17 cellular contexts compared by ENCODE assay signal in the genomic region with DNA sequence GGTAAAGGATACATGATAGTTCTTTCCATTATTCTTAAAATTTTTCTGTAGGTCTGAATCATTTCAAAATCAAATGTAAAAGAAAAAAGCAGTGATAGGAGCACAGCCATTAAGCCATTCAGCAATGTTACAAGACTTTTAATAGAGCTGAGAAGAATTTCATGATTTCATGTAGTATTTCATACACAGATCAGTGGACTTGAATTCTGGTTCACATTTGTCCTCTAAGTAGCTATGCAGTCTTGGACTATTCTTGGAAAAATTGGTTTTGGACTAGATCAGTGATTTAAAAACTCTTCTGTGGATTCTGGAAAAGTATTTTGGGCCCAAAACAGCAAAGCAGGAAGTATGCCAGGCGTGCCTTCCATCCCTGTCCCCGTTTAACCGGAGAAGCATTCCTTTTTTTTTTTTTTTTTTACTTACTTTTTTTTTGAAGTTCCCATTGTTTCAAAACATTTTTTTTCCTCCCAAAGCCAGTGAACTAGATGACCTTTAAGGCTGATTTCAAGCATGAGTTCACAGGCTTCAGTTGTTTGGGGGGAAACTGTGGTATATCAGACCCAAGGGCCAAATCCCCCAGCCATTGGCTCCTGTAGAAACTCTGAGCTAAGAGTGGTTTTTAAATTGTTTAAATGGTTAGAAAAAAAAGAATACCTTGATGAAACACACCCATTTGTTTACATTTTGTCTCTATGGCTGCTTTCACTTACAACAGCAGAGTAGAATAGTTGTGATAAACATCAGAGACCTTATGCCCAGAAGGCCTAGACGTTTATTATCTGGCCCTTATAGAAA. TPM values are rescaled to one million over a fixed set of nuclear protein-coding genes. Genes with fewer than 3 reads are reported as not detected.
A peak's percentile ranks its signal among the peaks of the same experiment; 100 is the strongest.
DNase-seq lines count a peak whose midpoint lies in the region; TF ChIP-seq lines count a peak whose summit lies in the region.
"Had no signal": no experiment of that assay in that cellular context is flagged by ENCODE, and none has a peak within 500 bp of the region (broad histone marks: within the 10 kb centered on the region; RNA-seq: fewer than 3 reads in every experiment).

No MANE protein-coding gene starts in this region.

- no peak overlapping the region for H3K23ac ChIP-seq in H9 (ENCODE audit: insufficient read length, low read depth, low read length)

- H3F3A ChIP-seq in OCI-LY1 (ENCODE audit: insufficient read depth, low read length) = no peaks in the 10 kb centered on the region

- no peaks in the 10 kb centered on the region for H3K36me3 ChIP-seq in OCI-LY1 (ENCODE audit: insufficient read depth, low read length)
- H3K36me3 ChIP-seq in esophagus squamous epithelium = no peaks in the 10 kb centered on the region
- H3K36me3 ChIP-seq in spleen = no peaks in the 10 kb centered on the region

- H3K27me3 ChIP-seq in OCI-LY1 (ENCODE audit: insufficient read depth, low read length) (no peaks in the 10 kb centered on the region), esophagus squamous epithelium (no peaks in the 10 kb centered on the region), spleen (replicated peaks in 1 of 7) (no peaks in the 10 kb centered on the region), H9 (ENCODE audit: insufficient read depth, low read length) (no peaks in the 10 kb centered on the region)
- H3K27me3 ChIP-seq: dorsolateral prefrontal cortex had no signal

- no peak overlapping the region for H3K4ac ChIP-seq in H9 (ENCODE audit: low read depth, low read length)

- H3K79me1 ChIP-seq in H9 (ENCODE audit: insufficient read depth, low read depth, low read length, poor library complexity, severe bottlenecking) = no peaks in the 10 kb centered on the region

- H3K27ac ChIP-seq in OCI-LY1 (ENCODE audit: low read depth, low read length, poor library complexity, severe bottlenecking) = peak overlapping the region; percentile 28
- H3K27ac ChIP-seq in esophagus squamous epithelium = peak overlapping the region; percentile 68 to 83 (median 81)
- peak overlapping the region in 6 of 8 donors; percentile 46 to 74 (median 66) for H3K27ac ChIP-seq in spleen
- no peak overlapping the region for H3K27ac ChIP-seq in H9 (ENCODE audit: insufficient read length, low read depth, low read length)

- H3T11ph ChIP-seq in H9 (ENCODE audit: low read length) = no peak overlapping the region

- H2BK5ac ChIP-seq in H9 (ENCODE audit: insufficient read length, low read length) = no peak overlapping the region

- TF ChIP-seq CTCF in OCI-LY1 (IDR thresholded peaks at IDR 0.05; ENCODE audit: low read length) = no peak
- no peak for TF ChIP-seq CTCF in esophagus squamous epithelium (IDR thresholded peaks at IDR 0.05)
- TF ChIP-seq CTCF in spleen (IDR thresholded peaks at IDR 0.05 in 8 of 11, conservative IDR thresholded peaks at IDR 0.05 in 3 of 11) = no peak
- TF ChIP-seq CTCF in osteocyte (IDR thresholded peaks at IDR 0.05) = no peak
- TF ChIP-seq CTCF in H9 (conservative IDR thresholded peaks at IDR 0.05) = no peak

- H3K4me1 ChIP-seq in OCI-LY1 (ENCODE audit: insufficient read depth, low read length, severe bottlenecking) (peaks cover 33% of the 10 kb centered on the region), esophagus squamous epithelium (peaks cover 0 to 87% (median 43%) of the 10 kb centered on the region in 3 donors), spleen (peaks cover 13 to 51% (median 33%) of the 10 kb centered on the region in 6 donors), H9 (ENCODE audit: insufficient read depth, low read length) (peaks cover 3% of the 10 kb centered on the region; the same call in 1 of the 2 replicates)

- no peaks in the 10 kb centered on the region for H3K9me3 ChIP-seq in OCI-LY1 (ENCODE audit: low read length)
- H3K9me3 ChIP-seq in esophagus squamous epithelium = no peaks in the 10 kb centered on the region
- no peaks in the 10 kb centered on the region for H3K9me3 ChIP-seq in spleen
- no peaks in the 10 kb centered on the region for H3K9me3 ChIP-seq in H9 (ENCODE audit: control insufficient read depth, low read depth, low read length)

- no peak overlapping the region for H2BK120ac ChIP-seq in H9 (ENCODE audit: low read depth, low read length, poor library complexity, severe bottlenecking)

- H4K5ac ChIP-seq in H9 (ENCODE audit: insufficient read length, low read depth, low read length) = no peak overlapping the region

- H3K9me3 Mint-ChIP-seq in osteocyte (ENCODE audit: unreplicated experiment) (no peaks in the 10 kb centered on the region), H9 (no peaks in the 10 kb centered on the region)
- H3K9me3 Mint-ChIP-seq: activated CD4-positive, alpha-beta T cell treated with anti-CD3 and anti-CD28 coated beads, Interleukin-2, amount 10 ng/mL, durations not matched to agents 7 days and 5 days had no signal

- no peak overlapping the region for H3K27ac Mint-ChIP-seq in osteocyte (ENCODE audit: unreplicated experiment)
- peak overlapping the region in 1 of 3 experiments; percentile 4; a peak in 1 of 7 replicates for H3K27ac Mint-ChIP-seq in H9
- H3K27ac Mint-ChIP-seq: activated CD4-positive, alpha-beta T cell treated with anti-CD3 and anti-CD28 coated beads, Interleukin-2, amount 10 ng/mL, durations not matched to agents 7 days and 5 days had no signal

- 32 to 47% methylated on average over 4 of the region's 4 CpGs for WGBS in esophagus squamous epithelium, 2 donors
- 35 to 69% (median 44%) methylated on average over 4 of the region's 4 CpGs for WGBS in spleen, 5 donors
- no CpG with 5 or more reads among the region's 4 CpGs for WGBS in H9 (ENCODE audit: extremely low coverage, insufficient read length, low lambda C conversion rate)

- H3K27me3 Mint-ChIP-seq in osteocyte (ENCODE audit: unreplicated experiment) (no peaks in the 10 kb centered on the region), H9 (ENCODE audit: low read depth) (no peaks in the 10 kb centered on the region)

- no peak overlapping the region for H3K56ac ChIP-seq in H9 (ENCODE audit: insufficient read length, low read depth, low read length)

- H3K14ac ChIP-seq in H9 (ENCODE audit: insufficient read depth, low read length) = no peak overlapping the region

- H4K91ac ChIP-seq in H9 (ENCODE audit: insufficient read length, low read depth, low read length) = no peak overlapping the region

- no peak overlapping the region for H2BK20ac ChIP-seq in H9 (ENCODE audit: low read depth, low read length, poor library complexity, severe bottlenecking)

- no peaks in the 10 kb centered on the region for H3K36me3 Mint-ChIP-seq in osteocyte (ENCODE audit: unreplicated experiment)
- H3K36me3 Mint-ChIP-seq in H9 (ENCODE audit: insufficient read depth in 1 of 3, low read depth in 3 of 3) = peaks cover 0 to 7% (median 0%) of the 10 kb centered on the region in 3 experiments; a peak in 3 of 7 replicates

- H2BK15ac ChIP-seq in H9 (ENCODE audit: low read depth, low read length) = no peak overlapping the region

- H4K20me1 ChIP-seq in OCI-LY1 (ENCODE audit: insufficient read depth, low read length) (no peaks in the 10 kb centered on the region), H9 (ENCODE audit: control insufficient read depth, insufficient read depth, insufficient read length) (no peaks in the 10 kb centered on the region)

- H2AK5ac ChIP-seq in H9 (ENCODE audit: insufficient read length, low read length) = no peak overlapping the region

- H2BK12ac ChIP-seq in H9 (ENCODE audit: insufficient read length, low read depth, low read length) = no peak overlapping the region

- no peak for TF ChIP-seq POLR2A in esophagus squamous epithelium (IDR thresholded peaks at IDR 0.05)
- no peak for TF ChIP-seq POLR2A in spleen (IDR thresholded peaks at IDR 0.05)

- H3K4me3 ChIP-seq in OCI-LY1 (ENCODE audit: low read depth, low read length, poor library complexity, severe bottlenecking) = no peak overlapping the region
- no peak overlapping the region for H3K4me3 ChIP-seq in esophagus squamous epithelium
- no peak overlapping the region for H3K4me3 ChIP-seq in spleen
- H3K4me3 ChIP-seq: dorsolateral prefrontal cortex, lung had no signal

- no peak overlapping the region for H3K18ac ChIP-seq in H9 (ENCODE audit: insufficient read length, low read depth, low read length)

- H2AFZ ChIP-seq in OCI-LY1 (ENCODE audit: low read length) = no peak overlapping the region
- H2AFZ ChIP-seq in H9 (ENCODE audit: low read length) = no peak overlapping the region

- no peak overlapping the region for H3K4me3 Mint-ChIP-seq in osteocyte (ENCODE audit: unreplicated experiment)
- H3K4me3 Mint-ChIP-seq in H9 = no peak overlapping the region
- H3K4me3 Mint-ChIP-seq: activated CD4-positive, alpha-beta T cell treated with anti-CD3 and anti-CD28 coated beads, Interleukin-2, amount 10 ng/mL, durations not matched to agents 7 days and 5 days had no signal

- no peak overlapping the region for H3K9ac ChIP-seq in OCI-LY1 (ENCODE audit: low read length)
- H3K9ac ChIP-seq in H9 (ENCODE audit: extremely low read depth, insufficient read length, low read length) = no peak overlapping the region

- peaks cover 36% of the 10 kb centered on the region for H3K4me1 Mint-ChIP-seq in osteocyte (ENCODE audit: unreplicated experiment)
- H3K4me1 Mint-ChIP-seq in H9 = peaks cover 38 to 44% of the 10 kb centered on the region in 2 experiments

- H3K79me2 ChIP-seq in OCI-LY1 (ENCODE audit: insufficient read depth, low read length) (no peaks in the 10 kb centered on the region), H9 (ENCODE audit: insufficient read depth, low read length) (no peaks in the 10 kb centered on the region)

- H3K9me2 ChIP-seq in OCI-LY1 (ENCODE audit: low read depth, low read length) = no peaks in the 10 kb centered on the region

- H4K8ac ChIP-seq in H9 (replicated peaks; ENCODE audit: insufficient read length, low read depth, low read length) = no peak overlapping the region

- H3K23me2 ChIP-seq in H9 (ENCODE audit: insufficient read length, low read depth, low read length, poor library complexity, severe bottlenecking) = no peaks in the 10 kb centered on the region

- intact Hi-C loops in esophagus squamous epithelium (cut with DNase I) = no loop called here
- intact Hi-C loops in spleen (cut with DNase I; ENCODE audit: low total_unique reads) = no loop called here

- no peak overlapping the region for H3K4me2 ChIP-seq in OCI-LY1 (ENCODE audit: low read length)
- H3K4me2 ChIP-seq in H9 (ENCODE audit: insufficient read depth, insufficient read length, low read length) = no peak overlapping the region

- peak; percentile 9 for DNase-seq in EH (ENCODE audit: low read depth)
- DNase-seq in esophagus squamous epithelium (lab: John Stamatoyannopoulos, UW) = no peak
- no peak for DNase-seq in spleen
- no peak for DNase-seq in osteocyte (ENCODE audit: extremely low spot score, unreplicated experiment)
- no peak for DNase-seq in H9
- no peak for DNase-seq in NCI-H82 (lab: John Stamatoyannopoulos, UW)
- no peak for DNase-seq in stimulated activated CD4-positive, alpha-beta T cell treated with anti-CD3 and anti-CD28 coated beads, Interleukin-1b, Interleukin-23, amount 100 ng/mL, for 48 hours
- DNase-seq: activated CD4-positive, alpha-beta T cell treated with anti-CD3 and anti-CD28 coated beads, Interleukin-2, amount 10 ng/mL, durations not matched to agents 7 days and 5 days; activated T-cell treated with anti-CD3 and anti-CD28 coated beads, Interleukin-2, amount 50 U/mL, for 72 hours; amygdala; dorsolateral prefrontal cortex; GF-D8; NCI-H1930; stimulated activated CD8-positive, alpha-beta memory T cell treated with anti-CD3 and anti-CD28 coated beads, Interleukin-4, amount 100 ng/mL, for 48 hours; T-helper 9 cell had no signal

RNA-seq across cellular contexts. Expression of gene POLI, which starts 17.5 kb away (rescaled TPM):
- total RNA-seq in esophagus squamous epithelium (10 to 100 TPM in 2 of 4 donors, 1 to 10 TPM in 2; 5.0 to 24.2 (median 9.7) TPM), spleen (10 to 100 TPM; 23.5 to 44.5 (median 37.5) TPM), osteocyte (26.6 and 29.7 TPM in 2 replicates), H9 (2021) (44.1 and 45.0 TPM in 2 replicates)
- 10 to 100 TPM; 12.2 to 16.6 (median 15.3) TPM for polyA plus RNA-seq in spleen

RNA-seq across cellular contexts. Expression of gene MBD2, which starts 27.3 kb away (rescaled TPM):
- total RNA-seq in esophagus squamous epithelium (10 to 100 TPM; 38.2 to 48.4 (median 46.3) TPM), spleen (100 to 1,000 TPM in 4 of 7 donors, 10 to 100 TPM in 3; 40.7 to 119 (median 109) TPM), osteocyte (58.3 and 62.5 TPM in 2 replicates), H9 (2021) (29.9 and 34.0 TPM in 2 replicates)
- 10 to 100 TPM; 42.4 to 53.0 (median 45.7) TPM for polyA plus RNA-seq in spleen
